ENCODE assay signal across 1 cellular context in the genomic region with DNA sequence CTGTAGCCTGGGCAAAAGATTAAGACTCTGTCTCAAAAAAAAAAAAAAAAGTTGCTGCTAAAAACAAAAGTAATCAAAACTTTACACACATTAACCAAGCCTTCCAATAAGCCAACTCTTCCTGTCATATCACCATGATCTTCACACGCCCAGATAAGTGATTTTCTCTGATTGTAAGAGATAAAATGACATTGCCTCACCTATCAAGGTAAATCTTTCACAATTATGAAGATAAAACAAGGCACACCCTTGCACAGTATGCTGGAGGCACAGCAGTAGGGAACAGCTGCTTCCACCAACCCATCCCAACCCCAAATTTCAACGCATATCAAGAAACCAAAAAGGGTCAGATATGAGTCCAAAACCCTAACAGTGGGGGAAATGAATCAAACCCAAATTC.
TF ChIP-seq lines count a peak whose summit lies in the region.

No MANE protein-coding gene starts in this region.

TF ChIP-seq in HCT116, 20 proteins besides CTCF, POLR2A, EP300 and RAD21:
- TF ChIP-seq CBX3 (IDR thresholded peaks at IDR 0.05; ENCODE audit: low read depth) (no peak), JUND (IDR thresholded peaks at IDR 0.05) (no peak), ZNF274 (IDR thresholded peaks at IDR 0.05; ENCODE audit: low read depth, low read length) (no peak), POLR2AphosphoS5 (IDR thresholded peaks at IDR 0.05; ENCODE audit: low read depth, low read length) (no peak), FOSL1 (IDR thresholded peaks at IDR 0.05; ENCODE audit: low read depth) (no peak), EZH2 (IDR thresholded peaks at IDR 0.05) (no peak), TCF7L2 (IDR thresholded peaks at IDR 0.05; ENCODE audit: borderline replicate concordance, extremely low read depth, insufficient read depth, insufficient read length) (no peak), EZH2phosphoT487 (IDR thresholded peaks at IDR 0.05; ENCODE audit: borderline replicate concordance) (no peak), SRF (IDR thresholded peaks at IDR 0.05; ENCODE audit: low read depth) (no peak), EGR1 (IDR thresholded peaks at IDR 0.05; ENCODE audit: low read depth) (no peak), SIN3A (IDR thresholded peaks at IDR 0.05; ENCODE audit: low read depth) (no peak), ZFX (IDR thresholded peaks at IDR 0.05) (no peak)
- TF ChIP-seq, protein P1, sequence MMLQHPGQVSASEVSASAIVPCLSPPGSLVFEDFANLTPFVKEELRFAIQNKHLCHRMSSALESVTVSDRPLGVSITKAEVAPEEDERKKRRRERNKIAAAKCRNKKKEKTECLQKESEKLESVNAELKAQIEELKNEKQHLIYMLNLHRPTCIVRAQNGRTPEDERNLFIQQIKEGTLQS (IDR thresholded peaks at IDR 0.05) = no peak
- TF ChIP-seq, protein P2, sequence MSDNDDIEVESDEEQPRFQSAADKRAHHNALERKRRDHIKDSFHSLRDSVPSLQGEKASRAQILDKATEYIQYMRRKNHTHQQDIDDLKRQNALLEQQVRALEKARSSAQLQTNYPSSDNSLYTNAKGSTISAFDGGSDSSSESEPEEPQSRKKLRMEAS (IDR thresholded peaks at IDR 0.05) = no peak
- TF ChIP-seq, protein P3, sequence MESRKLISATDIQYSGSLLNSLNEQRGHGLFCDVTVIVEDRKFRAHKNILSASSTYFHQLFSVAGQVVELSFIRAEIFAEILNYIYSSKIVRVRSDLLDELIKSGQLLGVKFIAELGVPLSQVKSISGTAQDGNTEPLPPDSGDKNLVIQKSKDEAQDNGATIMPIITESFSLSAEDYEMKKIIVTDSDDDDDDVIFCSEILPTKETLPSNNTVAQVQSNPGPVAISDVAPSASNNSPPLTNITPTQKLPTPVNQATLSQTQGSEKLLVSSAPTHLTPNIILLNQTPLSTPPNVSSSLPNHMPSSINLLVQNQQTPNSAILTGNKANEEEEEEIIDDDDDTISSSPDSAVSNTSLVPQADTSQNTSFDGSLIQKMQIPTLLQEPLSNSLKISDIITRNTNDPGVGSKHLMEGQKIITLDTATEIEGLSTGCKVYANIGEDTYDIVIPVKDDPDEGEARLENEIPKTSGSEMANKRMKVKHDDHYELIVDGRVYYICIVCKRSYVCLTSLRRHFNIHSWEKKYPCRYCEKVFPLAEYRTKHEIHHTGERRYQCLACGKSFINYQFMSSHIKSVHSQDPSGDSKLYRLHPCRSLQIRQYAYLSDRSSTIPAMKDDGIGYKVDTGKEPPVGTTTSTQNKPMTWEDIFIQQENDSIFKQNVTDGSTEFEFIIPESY (IDR thresholded peaks at IDR 0.05; ENCODE audit: extremely low read depth, insufficient replicate concordance, low read length) = no peak
